Comparison of ENCODE assay signal across 9 cellular contexts in genomic region chr10:68334672-68335467, GRCh38. TPM values are rescaled to one million over a fixed set of nuclear protein-coding genes. Genes with fewer than 3 reads are reported as not detected.
DNase-seq lines count a peak whose midpoint lies in the region; ATAC-seq and TF ChIP-seq lines count a peak whose summit lies in the region.
"Had no signal": no experiment of that assay in that cellular context is flagged by ENCODE, and none has a peak within 500 bp of the region (broad histone marks: within the 10 kb centered on the region; RNA-seq: fewer than 3 reads in every experiment).

No MANE protein-coding gene starts in this region.

- intact Hi-C loops in activated CD4-positive, alpha-beta T cell treated with anti-CD3 and anti-CD28 coated beads, Interleukin-2, amount 10 ng/mL, durations not matched to agents 24 days and 14 days (cut with micrococcal nuclease): loop anchor here (5.0 to 10.0 kb wide), 3 partner anchors 72 to 567 kb away; partner anchors contain the start of genes DDX50 and RUFY2
- intact Hi-C loops in left lung (cut with DNase I): no loop called here

- peaks cover 7 to 17% of the 10 kb centered on the region in 2 donors for H3K36me3 ChIP-seq in left lung
- peaks cover 15% of the 10 kb centered on the region for H3K36me3 ChIP-seq in thymus (ENCODE audit: control insufficient read depth, insufficient read depth)

- H3K4me1 Mint-ChIP-seq in activated CD4-positive, alpha-beta T cell treated with anti-CD3 and anti-CD28 coated beads, Interleukin-2, amount 10 ng/mL, durations not matched to agents 24 days and 14 days: peaks cover 57% of the 10 kb centered on the region
- peaks cover 65% of the 10 kb centered on the region for H3K4me1 Mint-ChIP-seq in activated naive CD8-positive, alpha-beta T cell (ENCODE audit: low read depth)

- peaks cover 63% of the 10 kb centered on the region for H3K36me3 Mint-ChIP-seq in activated CD4-positive, alpha-beta T cell treated with anti-CD3 and anti-CD28 coated beads, Interleukin-2, amount 10 ng/mL, durations not matched to agents 24 days and 14 days (ENCODE audit: low read depth)
- H3K36me3 Mint-ChIP-seq in activated naive CD8-positive, alpha-beta T cell: peaks cover 19% of the 10 kb centered on the region

- no peak for TF ChIP-seq CTCF in left lung (IDR thresholded peaks at IDR 0.05)

- in situ Hi-C loops in ACHN (cut with HindIII; ENCODE audit: low pct_ligation_motif_present, low pct_unique_long_range_greater_than_20kb, low sequenced_read_pairs): no loop called here

- no peak for ATAC-seq in left lung

- H3K4me1 ChIP-seq in left lung (peaks cover 23 to 67% of the 10 kb centered on the region in 2 donors), thymus (ENCODE audit: control insufficient read depth, insufficient read depth, low read length) (peaks cover 14% of the 10 kb centered on the region)

- H3K27ac Mint-ChIP-seq in activated CD4-positive, alpha-beta T cell treated with anti-CD3 and anti-CD28 coated beads, Interleukin-2, amount 10 ng/mL, durations not matched to agents 24 days and 14 days: peak overlapping the region; percentile 83
- peak overlapping the region; percentile 100 for H3K27ac Mint-ChIP-seq in activated naive CD8-positive, alpha-beta T cell

- H3K27ac ChIP-seq in left lung (peak overlapping the region in 1 of 2 donors; percentile 9), thymus (ENCODE audit: low read depth) (no peak overlapping the region)
- H3K27ac ChIP-seq: C4-2B had no signal

- H3K9me3 Mint-ChIP-seq in activated CD4-positive, alpha-beta T cell treated with anti-CD3 and anti-CD28 coated beads, Interleukin-2, amount 10 ng/mL, durations not matched to agents 24 days and 14 days: no peaks in the 10 kb centered on the region
- H3K9me3 Mint-ChIP-seq in activated naive CD8-positive, alpha-beta T cell (ENCODE audit: low read depth): peaks cover 3% of the 10 kb centered on the region

- peaks cover 2% of the 10 kb centered on the region for H3K27me3 Mint-ChIP-seq in activated CD4-positive, alpha-beta T cell treated with anti-CD3 and anti-CD28 coated beads, Interleukin-2, amount 10 ng/mL, durations not matched to agents 24 days and 14 days
- no peaks in the 10 kb centered on the region for H3K27me3 Mint-ChIP-seq in activated naive CD8-positive, alpha-beta T cell

- H3K27me3 ChIP-seq in left lung (no peaks in the 10 kb centered on the region), thymus (ENCODE audit: control insufficient read depth, insufficient read depth) (no peaks in the 10 kb centered on the region)

- no peaks in the 10 kb centered on the region for H3K9me3 ChIP-seq in left lung
- no peaks in the 10 kb centered on the region for H3K9me3 ChIP-seq in thymus (ENCODE audit: control insufficient read depth)

- peak overlapping the region; percentile 78 to 82 for H3K4me3 ChIP-seq in left lung
- H3K4me3 ChIP-seq in thymus (ENCODE audit: low read length): peak overlapping the region; percentile 99

- DNase-seq in activated CD4-positive, alpha-beta T cell treated with anti-CD3 and anti-CD28 coated beads, Interleukin-2, amount 10 ng/mL, durations not matched to agents 24 days and 14 days: no peak
- no peak for DNase-seq in activated CD4-positive, alpha-beta T cell treated with anti-CD3 and anti-CD28 coated beads, Interleukin-2, amount 50 U/mL, for 1 hour
- no peak for DNase-seq in left lung
- DNase-seq in ACHN: no peak
- no peak for DNase-seq in mesenteric fat pad (ENCODE audit: low spot score)
- no peak for DNase-seq in germinal center (ENCODE audit: low spot score)

- 4% methylated on average over 8 of the region's 8 CpGs for WGBS in thymus

- peak overlapping the region; percentile 99 for H3K4me3 Mint-ChIP-seq in activated CD4-positive, alpha-beta T cell treated with anti-CD3 and anti-CD28 coated beads, Interleukin-2, amount 10 ng/mL, durations not matched to agents 24 days and 14 days
- peak overlapping the region; percentile 100 for H3K4me3 Mint-ChIP-seq in activated naive CD8-positive, alpha-beta T cell

RNA-seq across cellular contexts. Expression of gene PBLD, which starts 2.1 kb away (rescaled TPM):
- 0.88 and 1.6 TPM in 2 replicates for total RNA-seq in activated CD4-positive, alpha-beta T cell treated with anti-CD3 and anti-CD28 coated beads, Interleukin-2, amount 10 ng/mL, durations not matched to agents 24 days and 14 days
- total RNA-seq in left lung (1 to 10 TPM; 2.1 to 4.1 TPM), mesenteric fat pad (9.2 TPM)
- polyA plus RNA-seq in thymus: 2.5 TPM

RNA-seq across cellular contexts. Expression of gene HNRNPH3, which starts 3.0 kb away (rescaled TPM):
- 200 and 206 TPM in 2 replicates for total RNA-seq in activated CD4-positive, alpha-beta T cell treated with anti-CD3 and anti-CD28 coated beads, Interleukin-2, amount 10 ng/mL, durations not matched to agents 24 days and 14 days
- total RNA-seq in left lung (100 to 1,000 TPM in 1 of 2 donors, 10 to 100 TPM in 1; 91.4 to 101 TPM), mesenteric fat pad (91.4 TPM)
- polyA plus RNA-seq in thymus: 212 TPM
